Comparison of ENCODE assay signal across 8 cellular contexts in the genomic region with DNA sequence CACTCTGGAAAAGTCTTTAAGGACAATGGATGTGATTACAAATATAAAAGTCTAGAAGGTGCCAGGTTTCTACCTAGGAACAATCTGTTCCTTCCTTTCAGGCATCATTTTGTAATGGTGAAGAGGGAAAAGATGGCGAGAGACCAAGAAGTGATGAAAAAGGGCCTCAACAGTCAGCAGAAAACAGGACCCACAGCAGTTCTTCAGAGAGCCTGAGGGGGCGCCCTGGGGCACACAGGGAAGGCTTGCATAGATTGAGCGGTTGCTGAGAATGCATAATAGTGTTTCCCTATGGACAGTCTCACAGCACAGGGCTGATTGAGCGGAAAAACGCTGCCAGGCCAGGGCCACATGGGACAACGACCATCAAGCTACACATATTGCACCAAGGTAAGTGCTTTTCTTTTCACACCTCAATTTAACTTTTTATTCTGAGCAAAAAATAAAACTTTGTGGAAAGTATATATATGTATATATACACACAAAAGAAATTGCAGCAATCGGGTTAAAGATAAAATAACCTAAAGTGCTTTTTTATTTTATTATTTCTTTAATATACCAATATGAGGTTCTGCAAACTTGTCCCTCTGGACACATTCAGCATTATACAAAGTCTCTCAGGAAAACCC. TPM values are rescaled to one million over a fixed set of nuclear protein-coding genes. Genes with fewer than 3 reads are reported as not detected.
DNase-seq lines count a peak whose midpoint lies in the region; ATAC-seq, FAIRE-seq and TF ChIP-seq lines count a peak whose summit lies in the region.

No MANE protein-coding gene starts in this region.

- H3K4me3 Mint-ChIP-seq in WTC11 = peak overlapping the region; percentile 29; the same call in 1 of the 2 replicates

- peak overlapping the region; percentile 36 for H3K27ac Mint-ChIP-seq in WTC11

- H3K36me3 Mint-ChIP-seq in WTC11 = peaks cover 3% of the 10 kb centered on the region

- H3K9ac ChIP-seq in kidney (ENCODE audit: low read length in 2 of 2) = no peak overlapping the region

- no peaks in the 10 kb centered on the region for H3K27me3 Mint-ChIP-seq in WTC11 (ENCODE audit: low read depth)

- H3K9me3 Mint-ChIP-seq in WTC11 = no peaks in the 10 kb centered on the region

- ATAC-seq in WTC11 = peak; percentile 55
- no peak for ATAC-seq in GM21619 (IDR thresholded peaks at IDR 0.05; ENCODE audit: unreplicated experiment)

- intact Hi-C loops in kidney (cut with DNase I) = no loop called here

- H3K4me3 ChIP-seq in BE2C (ENCODE audit: low read depth, low read length) (no peak overlapping the region), HAP-1 (no peak overlapping the region), bronchial epithelial cell (ENCODE audit: low read depth, low read length) (no peak overlapping the region), kidney (ENCODE audit: low read length in 2 of 2) (no peak overlapping the region)

- CTCF ChIA-PET in WTC11 (lab: Charles Lee) = interaction anchor here (1.3 kb wide), 1 partner anchor 89 kb away, joined by 3 read pairs; no protein-coding TSS in a partner anchor

- in situ Hi-C loops in HAP-1 (cut with MboI; ENCODE audit: low sequenced_read_pairs) = no loop called here

- TF ChIP-seq CTCF in BE2C (IDR thresholded peaks at IDR 0.05; ENCODE audit: low read depth, low read length) = peak; percentile 79
- peak; percentile 81 for TF ChIP-seq CTCF in WTC11 (IDR thresholded peaks at IDR 0.05)
- peak; percentile 93 for TF ChIP-seq CTCF in bronchial epithelial cell (IDR thresholded peaks at IDR 0.05; ENCODE audit: insufficient read depth, low read length, severe bottlenecking)
- TF ChIP-seq CTCF in kidney (IDR thresholded peaks at IDR 0.05; ENCODE audit: borderline replicate concordance, extremely low read depth, insufficient read depth) = peak; percentile 63

- H3K27me3 ChIP-seq in BE2C = no peaks in the 10 kb centered on the region
- H3K27me3 ChIP-seq in HAP-1 (ENCODE audit: low read depth) = no peaks in the 10 kb centered on the region
- H3K27me3 ChIP-seq in bronchial epithelial cell (ENCODE audit: control insufficient read depth, insufficient read depth, low read length) = no peaks in the 10 kb centered on the region

- H3K27ac ChIP-seq in kidney (ENCODE audit: low read depth in 2 of 2, low read length in 2 of 2) = no peak overlapping the region

- no peaks in the 10 kb centered on the region for H3K9me3 ChIP-seq in BE2C
- no peaks in the 10 kb centered on the region for H3K9me3 ChIP-seq in HAP-1
- H3K9me3 ChIP-seq in kidney (ENCODE audit: control insufficient read depth in 1 of 2, low read length in 2 of 2) = no peaks in the 10 kb centered on the region

- H3K36me3 ChIP-seq in BE2C (peaks cover 6% of the 10 kb centered on the region; the same call in 1 of the 2 replicates), HAP-1 (replicated peaks) (peaks cover 20% of the 10 kb centered on the region), bronchial epithelial cell (ENCODE audit: control insufficient read depth, insufficient read depth, low read length) (peaks cover 21% of the 10 kb centered on the region), kidney (ENCODE audit: control insufficient read depth in 1 of 2, insufficient read depth in 2 of 2, low read length in 2 of 2) (peaks cover 8% of the 10 kb centered on the region in 2 donors)

- H3K4me1 ChIP-seq in BE2C (no peaks in the 10 kb centered on the region), HAP-1 (peaks cover 11% of the 10 kb centered on the region), kidney (ENCODE audit: control insufficient read depth in 1 of 2, insufficient read depth in 1 of 2, low read depth in 1 of 2, low read length in 2 of 2) (peaks cover 15 to 17% of the 10 kb centered on the region in 2 donors)

- DNase-seq in BE2C = peak; percentile 71
- DNase-seq in HAP-1 (ENCODE audit: low spot score in 2 of 2) = peak; percentile 79 to 85
- DNase-seq in NCI-H345 (lab: John Stamatoyannopoulos, UW) = peak; percentile 74
- peak; percentile 83 for DNase-seq in WTC11 (ENCODE audit: low spot score)
- DNase-seq in bronchial epithelial cell (ENCODE audit: low read depth) = peak; percentile 62
- DNase-seq in kidney = no peak
- peak; percentile 54 to 60 for DNase-seq in stimulated activated CD4-positive, alpha-beta T cell treated with anti-CD3 and anti-CD28 coated beads, Interleukin-4, amount 100 ng/mL, for 48 hours (ENCODE audit: low read depth in 2 of 2)

- POLR2A ChIA-PET in WTC11 (lab: Charles Lee) = no interaction called here

- peaks cover 11% of the 10 kb centered on the region; the same call in 1 of the 2 replicates for H3K4me1 Mint-ChIP-seq in WTC11

- FAIRE-seq in bronchial epithelial cell (lab: Jason Lieb, UNC) (no peak), kidney (lab: Jason Lieb, UNC) (no peak)

TF ChIP-seq in WTC11, 78 proteins besides CTCF, POLR2A, EP300 and RAD21:
- TF ChIP-seq SOX15 (CRISPR knock-in tag; IDR thresholded peaks at IDR 0.05) = no peak
TF ChIP-seq in WTC11: peak in this region for 0.

RNA-seq across cellular contexts. Expression of a gene that starts 3.1 kb away (rescaled TPM):
- polyA plus RNA-seq in BE2C (2012; ENCODE audit: insufficient read depth, insufficient read length, low read depth) = 75.1 TPM
- total RNA-seq in WTC11 (2021) = 20.1 to 24.6 TPM (median 22.7 TPM) in 3 replicates
- total RNA-seq in bronchial epithelial cell = 25.6 and 47.9 TPM in 2 replicates
- 9.0 TPM for total RNA-seq in kidney
- 11.0 TPM for polyA plus RNA-seq in kidney (ENCODE audit: insufficient read depth, low read depth, low replicate concordance)

RNA-seq across cellular contexts. Expression of a gene that starts 3.6 kb away (rescaled TPM):
- polyA plus RNA-seq in BE2C (2012; ENCODE audit: insufficient read depth, insufficient read length, low read depth) = 101 TPM
- 42.5 to 50.7 TPM (median 45.9 TPM) in 3 replicates for total RNA-seq in WTC11 (2021)
- 18.8 and 26.1 TPM in 2 replicates for total RNA-seq in bronchial epithelial cell
- 37.2 TPM for total RNA-seq in kidney
- polyA plus RNA-seq in kidney (ENCODE audit: insufficient read depth, low read depth, low replicate concordance) = 147 TPM

RNA-seq across cellular contexts. Expression of a gene that starts 17.5 kb away (rescaled TPM):
- polyA plus RNA-seq in BE2C (2012; ENCODE audit: insufficient read depth, insufficient read length, low read depth) = 56.3 TPM
- total RNA-seq in WTC11 (2021) (4.2 to 6.4 TPM (median 5.9 TPM) in 3 replicates), bronchial epithelial cell (0.26 TPM in 2 replicates), kidney (4.7 TPM)
- 4.6 TPM for polyA plus RNA-seq in kidney (ENCODE audit: insufficient read depth, low read depth, low replicate concordance)

RNA-seq across cellular contexts. Expression of a gene that starts 46.2 kb away (rescaled TPM):
- not detected for polyA plus RNA-seq in BE2C (2012; ENCODE audit: insufficient read depth, insufficient read length, low read depth)
- 1.3 to 1.5 TPM (median 1.3 TPM) in 3 replicates for total RNA-seq in WTC11 (2021)
- total RNA-seq in bronchial epithelial cell = 0.13 and 0.26 TPM in 2 replicates
- total RNA-seq in kidney = 0.88 TPM
- polyA plus RNA-seq in kidney (ENCODE audit: insufficient read depth, low read depth, low replicate concordance) = not detected

RNA-seq across cellular contexts. Expression of a gene that starts 48.3 kb away (rescaled TPM):
- polyA plus RNA-seq in BE2C (2012; ENCODE audit: insufficient read depth, insufficient read length, low read depth) = 2.8 TPM
- 10.1 to 12.2 TPM (median 10.9 TPM) in 3 replicates for total RNA-seq in WTC11 (2021)
- total RNA-seq in bronchial epithelial cell = 3.7 and 5.6 TPM in 2 replicates
- total RNA-seq in kidney = 26.7 TPM
- polyA plus RNA-seq in kidney (ENCODE audit: insufficient read depth, low read depth, low replicate concordance) = 2.2 TPM
